ENCODE assay signal across 8 cellular contexts in genomic region chr17:74042744-74043486, GRCh38.
A peak's percentile ranks its signal among the peaks of the same experiment; 100 is the strongest.
DNase-seq lines count a peak whose midpoint lies in the region; ATAC-seq and TF ChIP-seq lines count a peak whose summit lies in the region.

No MANE protein-coding gene starts in this region.

- DNase-seq in GM04504 (ENCODE audit: low read depth) (peak; percentile 83), RPMI7951 (ENCODE audit: low read depth) (peak; percentile 91), fibroblast of the aortic adventitia (ENCODE audit: low read depth) (peak; percentile 50)
- DNase-seq in stimulated activated CD4-positive, alpha-beta T cell treated with anti-CD3 and anti-CD28 coated beads, Interleukin-2, amount 100 ng/mL, for 48 hours: peak; percentile 39 to 51

- TF ChIP-seq CTCF in fibroblast of the aortic adventitia (IDR thresholded peaks at IDR 0.05; ENCODE audit: insufficient read depth, low read length): no peak

- H3K4me3 ChIP-seq in fibroblast of the aortic adventitia (ENCODE audit: low read depth, low read length): no peak overlapping the region

- ATAC-seq in HG02981 (IDR thresholded peaks at IDR 0.05; ENCODE audit: unreplicated experiment) (no peak), GM21526 (IDR thresholded peaks at IDR 0.05; ENCODE audit: low FRiP score, unreplicated experiment) (no peak), GM21619 (IDR thresholded peaks at IDR 0.05; ENCODE audit: unreplicated experiment) (no peak), GM18498 (IDR thresholded peaks at IDR 0.05; ENCODE audit: unreplicated experiment) (no peak)
